Comparison of ENCODE assay signal across 8 cellular contexts in genomic region chr5:75668988-75669760, GRCh38. TPM values are rescaled to one million over a fixed set of nuclear protein-coding genes. Genes with fewer than 3 reads are reported as not detected.
A peak's percentile ranks its signal among the peaks of the same experiment; 100 is the strongest.
DNase-seq lines count a peak whose midpoint lies in the region; ATAC-seq and TF ChIP-seq lines count a peak whose summit lies in the region.

No MANE protein-coding gene starts in this region.

- no peaks in the 10 kb centered on the region for H3K79me2 ChIP-seq in H9 (ENCODE audit: insufficient read depth, low read length)

- no peaks in the 10 kb centered on the region for H3K23me2 ChIP-seq in H9 (ENCODE audit: insufficient read length, low read depth, low read length, poor library complexity, severe bottlenecking)

- H3K27ac Mint-ChIP-seq in H9: no peak overlapping the region; a peak in 1 of 7 replicates

- no peak overlapping the region for H3K14ac ChIP-seq in H9 (ENCODE audit: insufficient read depth, low read length)

- H3K56ac ChIP-seq in H9 (ENCODE audit: insufficient read length, low read depth, low read length): no peak overlapping the region

- peaks cover 26% of the 10 kb centered on the region in 2 experiments for H3K4me1 Mint-ChIP-seq in H9

- no peak overlapping the region for H3K23ac ChIP-seq in H9 (ENCODE audit: insufficient read length, low read depth, low read length)

- no peak overlapping the region for H2BK120ac ChIP-seq in H9 (ENCODE audit: low read depth, low read length, poor library complexity, severe bottlenecking)

- no peaks in the 10 kb centered on the region for H3K79me1 ChIP-seq in H9 (ENCODE audit: insufficient read depth, low read depth, low read length, poor library complexity, severe bottlenecking)

- no peak overlapping the region for H2BK15ac ChIP-seq in H9 (ENCODE audit: low read depth, low read length)

- H3K27me3 ChIP-seq in BLaER1: no peaks in the 10 kb centered on the region
- H3K27me3 ChIP-seq in H9 (ENCODE audit: insufficient read depth, low read length): no peaks in the 10 kb centered on the region

- H2AFZ ChIP-seq in H9 (ENCODE audit: low read length): no peak overlapping the region

- WGBS in H9 (ENCODE audit: extremely low coverage, insufficient read length, low lambda C conversion rate): no CpG with 5 or more reads among the region's 11 CpGs

- no peak overlapping the region for H4K5ac ChIP-seq in H9 (ENCODE audit: insufficient read length, low read depth, low read length)

- no peaks in the 10 kb centered on the region for H3K36me3 Mint-ChIP-seq in H9 (ENCODE audit: insufficient read depth in 1 of 3, low read depth in 3 of 3)

- no peak overlapping the region for H2BK12ac ChIP-seq in H9 (ENCODE audit: insufficient read length, low read depth, low read length)

- TF ChIP-seq CTCF in H9 (conservative IDR thresholded peaks at IDR 0.05): no peak

- H3K36me3 ChIP-seq in BLaER1: peaks cover 16% of the 10 kb centered on the region

- ATAC-seq in GM18873 (IDR thresholded peaks at IDR 0.05; ENCODE audit: low FRiP score, unreplicated experiment) (peak; percentile 87), HG03097 (IDR thresholded peaks at IDR 0.05; ENCODE audit: low FRiP score, unreplicated experiment) (peak; percentile 87), left cardiac atrium (peak; percentile 74 to 87)

- no peak overlapping the region for H4K8ac ChIP-seq in H9 (replicated peaks; ENCODE audit: insufficient read length, low read depth, low read length)

- H3K27me3 Mint-ChIP-seq in H9 (ENCODE audit: low read depth): no peaks in the 10 kb centered on the region

- H3K4me2 ChIP-seq in BLaER1: peak overlapping the region; percentile 49
- H3K4me2 ChIP-seq in H9 (ENCODE audit: insufficient read depth, insufficient read length, low read length): no peak overlapping the region

- H4K20me1 ChIP-seq in BLaER1 (no peaks in the 10 kb centered on the region), H9 (ENCODE audit: control insufficient read depth, insufficient read depth, insufficient read length) (no peaks in the 10 kb centered on the region)

- no peaks in the 10 kb centered on the region for H3K9me3 Mint-ChIP-seq in H9

- H3K9ac ChIP-seq in BLaER1 (no peak overlapping the region), H9 (ENCODE audit: extremely low read depth, insufficient read length, low read length) (no peak overlapping the region)

- no peaks in the 10 kb centered on the region for H3K9me3 ChIP-seq in BLaER1
- H3K9me3 ChIP-seq in H9 (ENCODE audit: control insufficient read depth, low read depth, low read length): no peaks in the 10 kb centered on the region

- H2AK5ac ChIP-seq in H9 (ENCODE audit: insufficient read length, low read length): no peak overlapping the region

- no peak overlapping the region for H3K4me3 ChIP-seq in BLaER1

- H3K27ac ChIP-seq in BLaER1 (no peak overlapping the region), H9 (ENCODE audit: insufficient read length, low read depth, low read length) (no peak overlapping the region)

- H2BK5ac ChIP-seq in H9 (ENCODE audit: insufficient read length, low read length): no peak overlapping the region

- H3K18ac ChIP-seq in H9 (ENCODE audit: insufficient read length, low read depth, low read length): no peak overlapping the region

- intact Hi-C loops in left cardiac atrium (cut with DNase I): no loop called here

- no peak overlapping the region for H3K4ac ChIP-seq in H9 (ENCODE audit: low read depth, low read length)

- no peak overlapping the region for H3K4me3 Mint-ChIP-seq in H9

- peaks cover 11% of the 10 kb centered on the region for H3K4me1 ChIP-seq in BLaER1
- H3K4me1 ChIP-seq in H9 (ENCODE audit: insufficient read depth, low read length): no peaks in the 10 kb centered on the region

- no peak overlapping the region for H4K91ac ChIP-seq in H9 (ENCODE audit: insufficient read length, low read depth, low read length)

- no peak overlapping the region for H2BK20ac ChIP-seq in H9 (ENCODE audit: low read depth, low read length, poor library complexity, severe bottlenecking)

- peak; percentile 18 for DNase-seq in NCI-H510A (lab: John Stamatoyannopoulos, UW)
- DNase-seq in activated CD8-positive, alpha-beta memory T cell treated with anti-CD3 and anti-CD28 coated beads for 24 hours: peak; percentile 74
- peak; percentile 66 for DNase-seq in left cardiac atrium
- DNase-seq in stimulated activated CD4-positive, alpha-beta T cell treated with anti-CD3 and anti-CD28 coated beads, Interleukin-2, amount 100 ng/mL, for 4 hours (ENCODE audit: low read depth): peak; percentile 13
- DNase-seq in H9: no peak

- H3T11ph ChIP-seq in H9 (ENCODE audit: low read length): no peak overlapping the region

RNA-seq across cellular contexts. Expression of gene POC5, which starts 48.1 kb away (rescaled TPM):
- total RNA-seq in left cardiac atrium (1 to 10 TPM; 4.3 to 4.6 TPM), H9 (2021) (12.2 and 13.0 TPM in 2 replicates)

RNA-seq across cellular contexts. Expression of gene ANKDD1B, which starts 57.9 kb away (rescaled TPM):
- total RNA-seq in left cardiac atrium (under 1 TPM in 1 of 2 donors, not detected in 1; 0.21 TPM), H9 (2021) (0.33 and 0.44 TPM in 2 replicates)
